ENCODE assay signal across 17 cellular contexts in the genomic region with DNA sequence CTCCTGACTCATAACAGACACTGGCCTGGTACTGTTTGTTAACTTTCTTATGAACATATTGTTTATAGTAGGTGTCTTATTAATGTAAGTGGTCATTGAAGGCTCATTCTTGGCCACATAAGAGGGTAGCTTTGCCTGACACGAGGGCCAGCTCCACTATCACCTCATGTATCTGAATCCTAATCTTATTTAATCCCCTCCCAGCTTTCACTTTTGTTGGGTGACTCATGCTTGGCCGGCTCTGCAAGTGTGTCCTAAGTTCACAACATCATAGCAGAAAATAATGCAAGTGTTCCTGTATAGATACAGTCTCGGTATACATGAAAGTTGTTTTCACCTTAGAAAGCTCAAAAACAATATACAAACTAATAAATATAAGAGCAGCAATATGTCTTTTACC.
DNase-seq lines count a peak whose midpoint lies in the region; TF ChIP-seq lines count a peak whose summit lies in the region.
"Had no signal": no experiment of that assay in that cellular context is flagged by ENCODE, and none has a peak within 500 bp of the region (broad histone marks: within the 10 kb centered on the region; RNA-seq: fewer than 3 reads in every experiment).

No MANE protein-coding gene starts in this region.

- H3K36me3 ChIP-seq in PC-9 (ENCODE audit: low read depth) (no peaks in the 10 kb centered on the region), fibroblast of lung (ENCODE audit: control insufficient read depth, insufficient read depth, low read length) (no peaks in the 10 kb centered on the region), esophagus muscularis mucosa (no peaks in the 10 kb centered on the region)
- H3K36me3 ChIP-seq: right lobe of liver had no signal

- H3K4me1 ChIP-seq in PC-9 (replicated peaks; ENCODE audit: insufficient read depth) (no peaks in the 10 kb centered on the region), fibroblast of lung (ENCODE audit: control insufficient read depth, extremely low read depth, insufficient read depth, low read length) (no peaks in the 10 kb centered on the region), esophagus muscularis mucosa (peaks cover 0 to 13% (median 11%) of the 10 kb centered on the region in 4 donors)
- H3K4me1 ChIP-seq: right lobe of liver had no signal

- 40% methylated on average over 3 of the region's 3 CpGs for WGBS in esophagus muscularis mucosa

- H3K4me2 ChIP-seq in PC-9 (peak overlapping the region; percentile 16; the same call in 1 of the 2 replicates), fibroblast of lung (ENCODE audit: extremely low read depth, insufficient read depth, low read length) (no peak overlapping the region)

- H2AFZ ChIP-seq in PC-9 = no peak overlapping the region
- H2AFZ ChIP-seq in fibroblast of lung (ENCODE audit: low read length) = no peak overlapping the region

- H3K9ac ChIP-seq in fibroblast of lung (ENCODE audit: insufficient read depth, low read length) = no peak overlapping the region

- POLR2A ChIA-PET in PC-9 (lab: Charles Lee; ENCODE audit: unreplicated experiment) = no interaction called here

- TF ChIP-seq EP300 in esophagus muscularis mucosa (IDR thresholded peaks at IDR 0.05) = no peak

- DNase-seq in HCEC 1CT (peak; percentile 50), PC-9 (peak in 1 of 2 experiments; percentile 12), fibroblast of lung (ENCODE audit: low read depth in 2 of 2) (peak; percentile 55 to 87), retinal pigment epithelial cell (ENCODE audit: low read depth) (peak; percentile 97), esophagus muscularis mucosa (ENCODE audit: extremely low spot score) (no peak), NCI-H1417 (lab: John Stamatoyannopoulos, UW) (no peak)
- no peak for DNase-seq in activated CD4-positive, alpha-beta T cell treated with anti-CD3 and anti-CD28 coated beads, Interleukin-2, amount 50 U/mL, for 48 hours
- DNase-seq in activated CD8-positive, alpha-beta memory T cell treated with anti-CD3 and anti-CD28 coated beads, Interleukin-2, amount 50 U/mL, for 48 hours = no peak
- DNase-seq: activated CD4-positive, CD25-positive, alpha-beta regulatory T cell treated with anti-CD3 and anti-CD28 coated beads, Interleukin-2, amount 50 U/mL, for 72 hours; activated naive CD4-positive, alpha-beta T cell treated with anti-CD3 and anti-CD28 coated beads for 36 hours; DMS79 treated with DMSO at 0.1 percent for 48 hours; effector CD8-positive, alpha-beta T cell; SHP77 treated with DMSO at 0.1 percent for 48 hours; stimulated activated CD4-positive, alpha-beta T cell treated with anti-CD3 and anti-CD28 coated beads, Interleukin-2, amount 100 ng/mL, for 48 hours; T-helper 2 cell had no signal

- no TSS peak for BruUV-seq in PC-9 (replicated peaks; lab: Mats Ljungman, UMichigan)

- H4K20me1 ChIP-seq in PC-9 (ENCODE audit: insufficient read depth) = no peaks in the 10 kb centered on the region
- no peaks in the 10 kb centered on the region for H4K20me1 ChIP-seq in fibroblast of lung (ENCODE audit: control insufficient read depth, extremely low read depth, insufficient read depth, low read length)

- H3K79me2 ChIP-seq in PC-9 (ENCODE audit: low read depth) (no peaks in the 10 kb centered on the region), fibroblast of lung (ENCODE audit: control insufficient read depth, insufficient read depth, low read length) (no peaks in the 10 kb centered on the region)

- H3K4me3 ChIP-seq in PC-9 (no peak overlapping the region), fibroblast of lung (replicated peaks in 1 of 4; ENCODE audit: control extremely low read depth in 1 of 4, insufficient read depth in 1 of 4, low read depth in 3 of 4, low read length in 4 of 4) (no peak overlapping the region), retinal pigment epithelial cell (ENCODE audit: low read length) (no peak overlapping the region), esophagus muscularis mucosa (no peak overlapping the region)
- H3K4me3 ChIP-seq: right lobe of liver had no signal

- H3K27ac ChIP-seq in PC-9 (no peak overlapping the region), fibroblast of lung (ENCODE audit: insufficient read depth, low read length) (no peak overlapping the region), esophagus muscularis mucosa (replicated peaks in 1 of 4) (no peak overlapping the region)
- H3K27ac ChIP-seq: C4-2B, right lobe of liver had no signal

- H3K27me3 ChIP-seq in PC-9 (ENCODE audit: insufficient read depth, low read depth) (no peaks in the 10 kb centered on the region), fibroblast of lung (ENCODE audit: control insufficient read depth, insufficient read depth, low read length) (no peaks in the 10 kb centered on the region), esophagus muscularis mucosa (no peaks in the 10 kb centered on the region)
- H3K27me3 ChIP-seq: right lobe of liver had no signal

- H3F3A ChIP-seq in PC-9 (ENCODE audit: insufficient read depth, low read depth) = no peaks in the 10 kb centered on the region

- TF ChIP-seq CTCF in PC-9 (conservative IDR thresholded peaks at IDR 0.05) (no peak), fibroblast of lung (conservative IDR thresholded peaks at IDR 0.05 in 1 of 2, IDR thresholded peaks at IDR 0.05 in 1 of 2; ENCODE audit: low read depth in 1 of 2, low read length in 2 of 2) (no peak), retinal pigment epithelial cell (conservative IDR thresholded peaks at IDR 0.05; ENCODE audit: low read depth, low read length) (no peak), esophagus muscularis mucosa (IDR thresholded peaks at IDR 0.05) (no peak)

- CTCF ChIA-PET in PC-9 (lab: Charles Lee) = no interaction called here

- TF ChIP-seq POLR2A in esophagus muscularis mucosa (IDR thresholded peaks at IDR 0.05; ENCODE audit: low read depth) = no peak

- intact Hi-C loops in PC-9 (cut with micrococcal nuclease; ENCODE audit: unreplicated experiment) = no loop called here
- intact Hi-C loops in esophagus muscularis mucosa (cut with DNase I) = no loop called here

- H3K9me2 ChIP-seq in PC-9 (ENCODE audit: insufficient read depth) = no peaks in the 10 kb centered on the region

- no peaks in the 10 kb centered on the region for H3K9me3 ChIP-seq in PC-9 (ENCODE audit: insufficient read depth, low read depth)
- H3K9me3 ChIP-seq in fibroblast of lung (ENCODE audit: control insufficient read depth, insufficient read depth, low read depth, low read length) = no peaks in the 10 kb centered on the region
- H3K9me3 ChIP-seq in esophagus muscularis mucosa = no peaks in the 10 kb centered on the region
- H3K9me3 ChIP-seq: right lobe of liver had no signal

Comparison
In these comparisons a context has a peak if more than half of its experiments do, and no peak if none do; other contexts are left out.
1. DNase-seq: peak in HCEC 1CT (single experiment), fibroblast of lung (2 of 2) and retinal pigment epithelial cell (single experiment); none in activated CD4-positive, alpha-beta T cell treated with anti-CD3 and anti-CD28 coated beads, Interleukin-2, amount 50 U/mL, for 48 hours (0 of 2), esophagus muscularis mucosa (single experiment), activated CD8-positive, alpha-beta memory T cell treated with anti-CD3 and anti-CD28 coated beads, Interleukin-2, amount 50 U/mL, for 48 hours (single experiment) and NCI-H1417 (0 of 3).